ENCODE assay signal across 17 cellular contexts in the genomic region with DNA sequence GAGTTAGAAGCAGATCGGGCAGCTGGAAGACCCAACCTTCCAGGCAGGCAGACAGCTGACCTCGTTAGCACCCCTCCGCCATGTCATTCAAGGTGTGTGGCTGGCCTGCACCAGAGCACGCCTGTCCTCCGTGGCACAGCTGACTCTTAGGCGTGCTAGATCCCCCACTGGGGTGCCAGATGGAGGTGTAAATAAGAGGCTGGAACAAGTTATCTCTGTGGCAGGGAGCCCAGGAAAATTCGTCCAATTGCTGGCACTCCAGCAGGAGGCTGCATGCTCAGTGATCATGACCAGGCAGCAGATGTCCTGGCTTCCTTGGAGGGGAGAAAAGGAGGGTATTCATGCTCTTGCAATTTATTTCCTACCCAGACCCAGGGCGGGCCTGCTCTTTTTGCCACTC. TPM values are rescaled to one million over a fixed set of nuclear protein-coding genes. Genes with fewer than 3 reads are reported as not detected.
DNase-seq lines count a peak whose midpoint lies in the region; TF ChIP-seq lines count a peak whose summit lies in the region.
"Had no signal": no experiment of that assay in that cellular context is flagged by ENCODE, and none has a peak within 500 bp of the region (broad histone marks: within the 10 kb centered on the region; RNA-seq: fewer than 3 reads in every experiment).

No MANE protein-coding gene starts in this region.

- H2BK15ac ChIP-seq in mesendoderm (replicated peaks; ENCODE audit: low read depth), result no peak overlapping the region

- no peak overlapping the region for H3K4me3 ChIP-seq in endodermal cell (ENCODE audit: low read length)
- no peak overlapping the region for H3K4me3 ChIP-seq in mesendoderm (ENCODE audit: low read length)
- no peak overlapping the region for H3K4me3 ChIP-seq in BE2C (ENCODE audit: low read depth, low read length)

- H3K27me3 Mint-ChIP-seq in endodermal cell (ENCODE audit: insufficient read depth), result peaks cover 2% of the 10 kb centered on the region
- H3K27me3 Mint-ChIP-seq in activated CD4-positive, alpha-beta T cell treated with anti-CD3 and anti-CD28 coated beads, Interleukin-2, amount 10 ng/mL, durations not matched to agents 24 days and 14 days, result peaks cover 22% of the 10 kb centered on the region

- H3K18ac ChIP-seq in mesendoderm (ENCODE audit: low read length), result no peak overlapping the region

- H2BK120ac ChIP-seq in mesendoderm (ENCODE audit: low read depth, low read length), result no peak overlapping the region

- no peak overlapping the region for H3K4ac ChIP-seq in mesendoderm (ENCODE audit: low read depth, low read length)

- 89 to 96% methylated on average over 5 to 8 of the region's 8 CpGs for WGBS in endodermal cell (ENCODE audit: insufficient coverage in 1 of 2, insufficient read length in 1 of 2), 2 experiments
- WGBS in mesendoderm (ENCODE audit: extremely low coverage, insufficient coverage, low lambda C conversion rate), result no CpG with 5 or more reads among the region's 8 CpGs

- no peaks in the 10 kb centered on the region for H3K79me1 ChIP-seq in mesendoderm (ENCODE audit: low read length)

- H3K36me3 ChIP-seq in endodermal cell (ENCODE audit: control insufficient read depth, insufficient read depth, low read length) (no peaks in the 10 kb centered on the region), mesendoderm (ENCODE audit: control insufficient read depth, insufficient read depth, low read length) (no peaks in the 10 kb centered on the region), BE2C (no peaks in the 10 kb centered on the region)

- H4K8ac ChIP-seq in mesendoderm (ENCODE audit: low read depth, low read length), result no peak overlapping the region

- H3K4me2 ChIP-seq in mesendoderm (ENCODE audit: low read length), result no peak overlapping the region

- no peak overlapping the region for H2AK5ac ChIP-seq in mesendoderm (ENCODE audit: low read length)

- TF ChIP-seq CTCF in endodermal cell (conservative IDR thresholded peaks at IDR 0.05) (no peak), BE2C (IDR thresholded peaks at IDR 0.05; ENCODE audit: low read depth, low read length) (no peak)

- H3K4me3 Mint-ChIP-seq in endodermal cell, result no peak overlapping the region
- no peak overlapping the region for H3K4me3 Mint-ChIP-seq in activated CD4-positive, alpha-beta T cell treated with anti-CD3 and anti-CD28 coated beads, Interleukin-2, amount 10 ng/mL, durations not matched to agents 24 days and 14 days
- H3K4me3 Mint-ChIP-seq: activated naive CD8-positive, alpha-beta T cell treated with anti-CD3 and anti-CD28 coated beads, Interleukin-2, amount 10 ng/mL, durations not matched to agents 7 days and 5 days; central memory CD8-positive, alpha-beta T cell had no signal

- H3K4me1 Mint-ChIP-seq in endodermal cell, result no peaks in the 10 kb centered on the region
- peaks cover 4% of the 10 kb centered on the region for H3K4me1 Mint-ChIP-seq in activated CD4-positive, alpha-beta T cell treated with anti-CD3 and anti-CD28 coated beads, Interleukin-2, amount 10 ng/mL, durations not matched to agents 24 days and 14 days
- H3K4me1 Mint-ChIP-seq: activated naive CD8-positive, alpha-beta T cell treated with anti-CD3 and anti-CD28 coated beads, Interleukin-2, amount 10 ng/mL, durations not matched to agents 7 days and 5 days had no signal

- no peak overlapping the region for H3K23ac ChIP-seq in mesendoderm (ENCODE audit: low read length)

- no peak overlapping the region for H4K5ac ChIP-seq in mesendoderm (ENCODE audit: low read length)

- DNase-seq in G401 (ENCODE audit: low spot score) (peak; percentile 99), NCI-H2196 treated with DMSO at 0.1 percent for 48 hours (lab: John Stamatoyannopoulos, UW; ENCODE audit: unreplicated experiment) (peak; percentile 2), endodermal cell (peak; percentile 59), mesendoderm (peak; percentile 84), BE2C (no peak), HuH-7 (ENCODE audit: low spot score) (no peak)
- no peak for DNase-seq in activated CD4-positive, alpha-beta T cell treated with anti-CD3 and anti-CD28 coated beads, Interleukin-2, amount 10 ng/mL, durations not matched to agents 24 days and 14 days
- DNase-seq in activated effector memory CD4-positive, alpha-beta T cell treated with anti-CD3 and anti-CD28 coated beads, Interleukin-2, amount 50 U/mL, for 16 hours, result no peak
- DNase-seq: activated naive CD8-positive, alpha-beta T cell treated with anti-CD3 and anti-CD28 coated beads, Interleukin-2, amount 10 ng/mL, durations not matched to agents 7 days and 5 days; activated T-cell treated with anti-CD3 and anti-CD28 coated beads, Interleukin-2, amount 50 U/mL, for 1 hour; erythroblast; mammary epithelial cell; NCI-H1436; occipital lobe; T-helper 1 cell had no signal

- H2BK5ac ChIP-seq in mesendoderm (ENCODE audit: low read length), result no peak overlapping the region

- intact Hi-C loops in activated CD4-positive, alpha-beta T cell treated with anti-CD3 and anti-CD28 coated beads, Interleukin-2, amount 10 ng/mL, durations not matched to agents 24 days and 14 days (cut with micrococcal nuclease), result no loop called here

- no peaks in the 10 kb centered on the region for H3K9me3 ChIP-seq in endodermal cell (ENCODE audit: control insufficient read depth, low read length)
- no peaks in the 10 kb centered on the region for H3K9me3 ChIP-seq in BE2C

- in situ Hi-C loops in G401 (cut with HindIII; ENCODE audit: low sequenced_read_pairs), result no loop called here

- H3K27ac Mint-ChIP-seq in endodermal cell, result no peak overlapping the region
- no peak overlapping the region for H3K27ac Mint-ChIP-seq in activated CD4-positive, alpha-beta T cell treated with anti-CD3 and anti-CD28 coated beads, Interleukin-2, amount 10 ng/mL, durations not matched to agents 24 days and 14 days
- H3K27ac Mint-ChIP-seq: activated naive CD8-positive, alpha-beta T cell treated with anti-CD3 and anti-CD28 coated beads, Interleukin-2, amount 10 ng/mL, durations not matched to agents 7 days and 5 days had no signal

- H3K56ac ChIP-seq in mesendoderm (ENCODE audit: low read length), result no peak overlapping the region

- no peaks in the 10 kb centered on the region for H3K4me1 ChIP-seq in endodermal cell (ENCODE audit: control insufficient read depth, insufficient read depth, low read length)
- H3K4me1 ChIP-seq in mesendoderm (ENCODE audit: control insufficient read depth, low read depth, low read length), result no peaks in the 10 kb centered on the region
- no peaks in the 10 kb centered on the region for H3K4me1 ChIP-seq in BE2C

- H3K27me3 ChIP-seq in endodermal cell (ENCODE audit: control insufficient read depth, insufficient read depth, low read length, poor library complexity, severe bottlenecking), result no peaks in the 10 kb centered on the region
- no peaks in the 10 kb centered on the region for H3K27me3 ChIP-seq in mesendoderm (ENCODE audit: insufficient read depth, low read length, poor library complexity)
- H3K27me3 ChIP-seq in BE2C, result peaks cover 4% of the 10 kb centered on the region; the same call in 1 of the 2 replicates

- peaks cover 2% of the 10 kb centered on the region for H3K9me3 Mint-ChIP-seq in endodermal cell
- no peaks in the 10 kb centered on the region for H3K9me3 Mint-ChIP-seq in activated CD4-positive, alpha-beta T cell treated with anti-CD3 and anti-CD28 coated beads, Interleukin-2, amount 10 ng/mL, durations not matched to agents 24 days and 14 days
- H3K9me3 Mint-ChIP-seq: activated naive CD8-positive, alpha-beta T cell treated with anti-CD3 and anti-CD28 coated beads, Interleukin-2, amount 10 ng/mL, durations not matched to agents 7 days and 5 days; central memory CD8-positive, alpha-beta T cell had no signal

- H3K27ac ChIP-seq in endodermal cell (ENCODE audit: low read depth, low read length), result no peak overlapping the region
- H3K27ac ChIP-seq in mesendoderm (ENCODE audit: low read depth, low read length), result no peak overlapping the region

- no peaks in the 10 kb centered on the region for H3K79me2 ChIP-seq in mesendoderm (ENCODE audit: control insufficient read depth, insufficient read depth, low read length)

- no peaks in the 10 kb centered on the region for H3K36me3 Mint-ChIP-seq in endodermal cell (ENCODE audit: low read depth)
- no peaks in the 10 kb centered on the region for H3K36me3 Mint-ChIP-seq in activated CD4-positive, alpha-beta T cell treated with anti-CD3 and anti-CD28 coated beads, Interleukin-2, amount 10 ng/mL, durations not matched to agents 24 days and 14 days (ENCODE audit: low read depth)
- H3K36me3 Mint-ChIP-seq: activated naive CD8-positive, alpha-beta T cell treated with anti-CD3 and anti-CD28 coated beads, Interleukin-2, amount 10 ng/mL, durations not matched to agents 7 days and 5 days had no signal

- H3K9ac ChIP-seq in endodermal cell (ENCODE audit: extremely low read depth, low read length, poor library complexity, severe bottlenecking) (no peak overlapping the region), mesendoderm (ENCODE audit: low read length) (no peak overlapping the region)

RNA-seq across cellular contexts. Expression of a gene that starts 7.8 kb away (rescaled TPM):
- not detected in 2 replicates for total RNA-seq in G401 (2014; rRNA removed; shearing (Covaris generic))
- total RNA-seq in endodermal cell, result under 1 TPM in 1 of 2 donors, not detected in 1; 0.29 TPM
- not detected for polyA plus RNA-seq in endodermal cell (2013, experiment 1 of 2)
- not detected for polyA plus RNA-seq in endodermal cell (2013, experiment 2 of 2)
- not detected for polyA plus RNA-seq in mesendoderm (2013, experiment 1 of 2)
- polyA plus RNA-seq in mesendoderm (2013, experiment 2 of 2), result not detected
- not detected in 2 replicates for total RNA-seq in activated CD4-positive, alpha-beta T cell treated with anti-CD3 and anti-CD28 coated beads, Interleukin-2, amount 10 ng/mL, durations not matched to agents 24 days and 14 days
- polyA plus RNA-seq in BE2C (2012; ENCODE audit: insufficient read depth, insufficient read length, low read depth), result 0.57 TPM
- total RNA-seq: activated naive CD8-positive, alpha-beta T cell treated with anti-CD3 and anti-CD28 coated beads, Interleukin-2, amount 10 ng/mL, durations not matched to agents 7 days and 5 days; mammary epithelial cell; urinary bladder had no signal
- polyA plus RNA-seq: mammary epithelial cell had no signal

RNA-seq across cellular contexts. Expression of a gene that starts 44.7 kb away (rescaled TPM):
- total RNA-seq in G401 (2014; rRNA removed; shearing (Covaris generic)), result 12.8 and 23.6 TPM in 2 replicates
- 10 to 100 TPM; 16.0 to 20.5 TPM for total RNA-seq in endodermal cell
- 16.8 TPM for polyA plus RNA-seq in endodermal cell (2013, experiment 1 of 2)
- polyA plus RNA-seq in endodermal cell (2013, experiment 2 of 2), result 15.3 TPM
- 6.9 TPM for polyA plus RNA-seq in mesendoderm (2013, experiment 1 of 2)
- 7.2 TPM for polyA plus RNA-seq in mesendoderm (2013, experiment 2 of 2)
- total RNA-seq in activated CD4-positive, alpha-beta T cell treated with anti-CD3 and anti-CD28 coated beads, Interleukin-2, amount 10 ng/mL, durations not matched to agents 24 days and 14 days, result 11.7 and 12.7 TPM in 2 replicates
- polyA plus RNA-seq in BE2C (2012; ENCODE audit: insufficient read depth, insufficient read length, low read depth), result 4.8 TPM

RNA-seq across cellular contexts. Expression of a gene that starts 44.9 kb away (rescaled TPM):
- total RNA-seq in G401 (2014; rRNA removed; shearing (Covaris generic)), result 30.0 and 36.4 TPM in 2 replicates
- total RNA-seq in endodermal cell, result 10 to 100 TPM; 15.5 to 17.4 TPM
- polyA plus RNA-seq in endodermal cell (2013, experiment 1 of 2), result 20.0 TPM
- 19.1 TPM for polyA plus RNA-seq in endodermal cell (2013, experiment 2 of 2)
- 27.0 TPM for polyA plus RNA-seq in mesendoderm (2013, experiment 1 of 2)
- 27.8 TPM for polyA plus RNA-seq in mesendoderm (2013, experiment 2 of 2)
- total RNA-seq in activated CD4-positive, alpha-beta T cell treated with anti-CD3 and anti-CD28 coated beads, Interleukin-2, amount 10 ng/mL, durations not matched to agents 24 days and 14 days, result 18.6 and 19.8 TPM in 2 replicates
- polyA plus RNA-seq in BE2C (2012; ENCODE audit: insufficient read depth, insufficient read length, low read depth), result 17.1 TPM

RNA-seq across cellular contexts. Expression of a gene that starts 58.6 kb away (rescaled TPM):
- not detected in 2 replicates for total RNA-seq in G401 (2014; rRNA removed; shearing (Covaris generic))
- not detected for total RNA-seq in endodermal cell
- polyA plus RNA-seq in endodermal cell (2013, experiment 1 of 2), result 0.07 TPM
- polyA plus RNA-seq in endodermal cell (2013, experiment 2 of 2), result 0.08 TPM
- 0.20 TPM for polyA plus RNA-seq in mesendoderm (2013, experiment 1 of 2)
- 0.13 TPM for polyA plus RNA-seq in mesendoderm (2013, experiment 2 of 2)
- 0.07 TPM in 1 of 2 replicates, not detected in the other for total RNA-seq in activated CD4-positive, alpha-beta T cell treated with anti-CD3 and anti-CD28 coated beads, Interleukin-2, amount 10 ng/mL, durations not matched to agents 24 days and 14 days
- 0.22 TPM for polyA plus RNA-seq in BE2C (2012; ENCODE audit: insufficient read depth, insufficient read length, low read depth)
- total RNA-seq: activated naive CD8-positive, alpha-beta T cell treated with anti-CD3 and anti-CD28 coated beads, Interleukin-2, amount 10 ng/mL, durations not matched to agents 7 days and 5 days; urinary bladder had no signal

Comparison
In these comparisons a context has a peak if more than half of its experiments do, and no peak if none do; other contexts are left out.
1. DNase-seq: peak in G401 (single experiment), NCI-H2196 treated with DMSO at 0.1 percent for 48 hours (single experiment), endodermal cell (single experiment) and mesendoderm (single experiment); none in activated CD4-positive, alpha-beta T cell treated with anti-CD3 and anti-CD28 coated beads, Interleukin-2, amount 10 ng/mL, durations not matched to agents 24 days and 14 days (single experiment), activated effector memory CD4-positive, alpha-beta T cell treated with anti-CD3 and anti-CD28 coated beads, Interleukin-2, amount 50 U/mL, for 16 hours (single experiment), BE2C (single experiment) and HuH-7 (single experiment).